ENCODE assay signal across 20 cellular contexts in the genomic region with DNA sequence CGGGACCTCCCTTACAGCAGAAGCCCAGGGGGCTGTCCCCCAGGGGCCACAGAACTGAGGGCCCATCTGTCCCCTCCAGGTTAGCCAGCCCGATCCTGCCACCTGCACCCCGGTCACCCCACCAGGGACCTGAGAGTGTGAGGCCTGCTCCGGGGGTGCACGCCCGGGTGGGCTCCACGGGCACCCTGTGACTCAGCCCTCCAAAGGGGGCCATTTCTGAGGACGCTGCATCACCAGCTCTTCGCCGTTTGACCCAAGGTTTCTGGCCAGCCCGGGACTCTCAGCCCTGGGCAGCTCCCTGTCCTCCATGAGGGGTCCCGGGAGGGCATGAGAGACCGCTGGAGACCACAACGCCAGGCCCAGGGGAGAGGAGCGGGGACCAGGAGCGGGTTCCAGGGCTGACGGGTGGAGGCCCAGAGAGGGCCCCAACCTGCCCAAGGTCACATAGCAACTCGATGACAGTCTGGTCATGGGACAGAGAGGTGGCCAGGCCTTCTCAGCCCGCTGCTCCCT.
DNase-seq lines count a peak whose midpoint lies in the region; ATAC-seq, FAIRE-seq and TF ChIP-seq lines count a peak whose summit lies in the region.
"Had no signal": no experiment of that assay in that cellular context is flagged by ENCODE, and none has a peak within 500 bp of the region (broad histone marks: within the 10 kb centered on the region; RNA-seq: fewer than 3 reads in every experiment).

No MANE protein-coding gene starts in this region.

- POLR2A ChIA-PET in HCT116 (lab: Charles Lee) = no interaction called here
- POLR2A ChIA-PET in K562 (lab: Yijun Ruan, JAX) = no interaction called here

- TF ChIP-seq RAD21 in HCT116 (IDR thresholded peaks at IDR 0.05; ENCODE audit: low read depth) = no peak
- TF ChIP-seq RAD21 in K562 (CRISPR knock-in tag; conservative IDR thresholded peaks at IDR 0.05 in 1 of 2, IDR thresholded peaks at IDR 0.05 in 1 of 2) = no peak

- CTCF ChIA-PET in HCT116 (lab: Charles Lee) = no interaction called here
- CTCF ChIA-PET in K562 (lab: Yijun Ruan, JAX; ENCODE audit: low intra/inter-chr PET ratio) = no interaction called here

- no peaks in the 10 kb centered on the region for H3K36me3 ChIP-seq in HCT116 (ENCODE audit: control insufficient read depth in 1 of 2, insufficient read depth in 2 of 2, low read length in 2 of 2)
- no peaks in the 10 kb centered on the region for H3K36me3 ChIP-seq in K562 (ENCODE audit: control insufficient read depth, insufficient read depth, low read length)
- H3K36me3 ChIP-seq in sigmoid colon = no peaks in the 10 kb centered on the region
- H3K36me3 ChIP-seq: BE2C had no signal

- H3K9ac ChIP-seq in HCT116 (ENCODE audit: low read length) = no peak overlapping the region
- peak overlapping the region in 1 of 2 experiments; percentile 36; a peak in 2 of 4 replicates for H3K9ac ChIP-seq in K562 (ENCODE audit: insufficient read depth in 1 of 2, low read depth in 2 of 2, low read length in 2 of 2)

- TF ChIP-seq EP300 in K562 (IDR thresholded peaks at IDR 0.05; ENCODE audit: low read length) (no peak), sigmoid colon (IDR thresholded peaks at IDR 0.05) (no peak)

- FAIRE-seq in K562 (lab: Jason Lieb, UNC) = no peak
- FAIRE-seq: H54 had no signal

- WGBS in K562 (ENCODE audit: insufficient coverage, low coverage, missing lambda C conversion rate) = 23% methylated on average over 17 of the region's 19 CpGs
- WGBS in right cardiac atrium = 65% methylated on average over 19 of the region's 19 CpGs
- WGBS in sigmoid colon, 2 donors = 80 to 87% methylated on average over 19 of the region's 19 CpGs

- H4K20me1 ChIP-seq in HCT116 (ENCODE audit: insufficient read depth) (no peaks in the 10 kb centered on the region), K562 (replicated peaks; ENCODE audit: control insufficient read depth, insufficient read depth, low read length) (no peaks in the 10 kb centered on the region)

- TF ChIP-seq POLR2A in HCT116 (IDR thresholded peaks at IDR 0.05; ENCODE audit: borderline replicate concordance, extremely low read depth, insufficient read depth, insufficient read length) (no peak), K562 (conservative IDR thresholded peaks at IDR 0.05) (no peak), sigmoid colon (IDR thresholded peaks at IDR 0.05) (no peak)

- H3K9me3 ChIP-seq in HCT116 (ENCODE audit: control insufficient read depth in 1 of 2, insufficient read depth in 1 of 2, low read depth in 1 of 2, low read length in 2 of 2) (no peaks in the 10 kb centered on the region), K562 (replicated peaks; ENCODE audit: control insufficient read depth, insufficient read depth, low read depth, low read length) (no peaks in the 10 kb centered on the region), right cardiac atrium (ENCODE audit: control insufficient read depth, low read length) (no peaks in the 10 kb centered on the region), sigmoid colon (no peaks in the 10 kb centered on the region)
- H3K9me3 ChIP-seq: BE2C had no signal

- intact Hi-C loops in HCT116 (cut with micrococcal nuclease) (no loop called here), K562 (cut with micrococcal nuclease) (no loop called here), right cardiac atrium (cut with DNase I) (no loop called here), sigmoid colon (cut with DNase I) (no loop called here)

- in situ Hi-C loops in K562 (cut with MboI) = no loop called here

- H3K79me2 ChIP-seq in HCT116 (ENCODE audit: insufficient read depth, low read length) = no peaks in the 10 kb centered on the region
- H3K79me2 ChIP-seq in K562 (ENCODE audit: control insufficient read depth, insufficient read depth, low read length) = no peaks in the 10 kb centered on the region

- no peak overlapping the region for H3K4me3 ChIP-seq in HCT116 (replicated peaks in 1 of 2; ENCODE audit: low read depth in 1 of 2, low read length in 2 of 2)
- H3K4me3 ChIP-seq in K562 = no peak overlapping the region
- no peak overlapping the region for H3K4me3 ChIP-seq in right cardiac atrium (ENCODE audit: low read length)
- H3K4me3 ChIP-seq in sigmoid colon = no peak overlapping the region

- TF ChIP-seq CTCF in HCT116 (IDR thresholded peaks at IDR 0.05 in 2 of 3, conservative IDR thresholded peaks at IDR 0.05 in 1 of 3; ENCODE audit: borderline replicate concordance in 1 of 3, insufficient read depth in 1 of 3, low read depth in 2 of 3, low read length in 2 of 3) (no peak), K562 (IDR thresholded peaks at IDR 0.05 in 2 of 3, conservative IDR thresholded peaks at IDR 0.05 in 1 of 3; ENCODE audit: insufficient read depth in 2 of 3, low read depth in 1 of 3, low read length in 3 of 3) (no peak), sigmoid colon (IDR thresholded peaks at IDR 0.05) (no peak)

- no peaks in the 10 kb centered on the region for H3K9me1 ChIP-seq in K562 (ENCODE audit: control insufficient read depth, insufficient read depth, low read length)

- BruUV-seq in HCT116 (replicated peaks; lab: Mats Ljungman, UMichigan) (no TSS peak), K562 (replicated peaks; lab: Mats Ljungman, UMichigan) (no TSS peak)

- no peaks in the 10 kb centered on the region for H3K9me2 ChIP-seq in HCT116 (ENCODE audit: insufficient read depth)

- 0 out of 2 replicates have a peak, but pooled peaks cover 3% of the 10 kb centered on the region for H3K27me3 ChIP-seq in HCT116 (ENCODE audit: insufficient read depth, low read length)
- peaks cover 16 to 50% of the 10 kb centered on the region in 2 experiments; a peak in 4 of 5 replicates for H3K27me3 ChIP-seq in K562 (ENCODE audit: control insufficient read depth in 2 of 2, insufficient read depth in 2 of 2, low read length in 2 of 2)
- no peaks in the 10 kb centered on the region for H3K27me3 ChIP-seq in right cardiac atrium (ENCODE audit: control insufficient read depth, insufficient read depth)
- peaks cover 4 to 27% (median 21%) of the 10 kb centered on the region in 3 donors for H3K27me3 ChIP-seq in sigmoid colon

- H3K4me2 ChIP-seq in HCT116 (ENCODE audit: low read length) (no peak overlapping the region), K562 (ENCODE audit: insufficient read depth, low read length) (no peak overlapping the region)

- RAD21 ChIA-PET in HCT116 (lab: Charles Lee; ENCODE audit: low non-redundant PET in 1 of 2, low total read pairs in 2 of 2, uncharacterized antibody in 2 of 2, unreplicated experiment in 2 of 2) = no interaction called here

- H3K27ac ChIP-seq in HCT116 (ENCODE audit: low read depth, low read length) (no peak overlapping the region), K562 (ENCODE audit: extremely low read depth, low read depth, low read length) (no peak overlapping the region), right cardiac atrium (ENCODE audit: low read length) (peak overlapping the region; percentile 67), sigmoid colon (no peak overlapping the region)

- ATAC-seq in HCT116 = 0 out of 2 replicates have a peak, but pooled peaks have one; percentile 7
- ATAC-seq in K562 = no peak
- ATAC-seq in right cardiac atrium = peak; percentile 75 to 82
- no peak for ATAC-seq in GM21515 (IDR thresholded peaks at IDR 0.05; ENCODE audit: unreplicated experiment)

- H2AFZ ChIP-seq in HCT116 (ENCODE audit: low read depth, low read length, poor library complexity, severe bottlenecking) (no peak overlapping the region), K562 (ENCODE audit: low read depth, low read length) (no peak overlapping the region)

- H3K4me1 ChIP-seq in HCT116 (ENCODE audit: control insufficient read depth in 1 of 2, insufficient read depth in 2 of 2, low read length in 2 of 2) (peaks cover 8 to 9% of the 10 kb centered on the region in 2 experiments; a peak in 3 of 4 replicates), K562 (replicated peaks in 1 of 2; ENCODE audit: control insufficient read depth in 2 of 2, insufficient read depth in 2 of 2, low read length in 2 of 2) (peaks cover 0 to 56% of the 10 kb centered on the region in 2 experiments; a peak in 2 of 5 replicates), right cardiac atrium (ENCODE audit: control insufficient read depth, insufficient read depth, low read length) (peaks cover 5% of the 10 kb centered on the region), sigmoid colon (no peaks in the 10 kb centered on the region)
- H3K4me1 ChIP-seq: BE2C had no signal

- DNase-seq in HCT116 (ENCODE audit: low read depth, low spot score) (no peak), K562 (ENCODE audit: extremely low read depth in 1 of 4, low spot score in 3 of 4) (no peak), right cardiac atrium (peak in 1 of 3 donors; percentile 55), sigmoid colon (peak; percentile 53), NCI-H748 treated with DMSO at 0.1 percent for 48 hours (lab: John Stamatoyannopoulos, UW) (no peak)
- DNase-seq in stimulated activated CD4-positive, alpha-beta T cell treated with anti-CD3 and anti-CD28 coated beads, Interleukin-1b, Interleukin-23, amount 100 ng/mL, for 48 hours = no peak
- DNase-seq: BE2C; CD4-positive, CD25-positive, alpha-beta regulatory T cell; EL; GF-D8; HFFc6; KG1; NCI-H1092; NCI-H1436; NCI-H1930; NCI-H2227 treated with DMSO at 0.1 percent for 48 hours; NCI-H510A; NCI-H82 had no signal

TF ChIP-seq in HCT116, 20 proteins besides CTCF, POLR2A, EP300 and RAD21 (continues in another document):
- TF ChIP-seq EZH2phosphoT487 (IDR thresholded peaks at IDR 0.05; ENCODE audit: borderline replicate concordance) = no peak
- TF ChIP-seq FOSL1 (IDR thresholded peaks at IDR 0.05; ENCODE audit: low read depth) = no peak
- no peak for TF ChIP-seq TCF7L2 (IDR thresholded peaks at IDR 0.05; ENCODE audit: borderline replicate concordance, extremely low read depth, insufficient read depth, insufficient read length)

TF ChIP-seq in K562, 482 proteins besides CTCF, POLR2A, EP300 and RAD21 (continues in another document):
- TF ChIP-seq ZFP36 (IDR thresholded peaks at IDR 0.05; ENCODE audit: low read depth, low read length, partially characterized antibody) = peak; percentile 11
- TF ChIP-seq ZNF143 (CRISPR knock-in tag; IDR thresholded peaks at IDR 0.05) = no peak
- TF ChIP-seq NKRF (IDR thresholded peaks at IDR 0.05; ENCODE audit: borderline replicate concordance) = no peak
- no peak for TF ChIP-seq RBM14 (IDR thresholded peaks at IDR 0.05; ENCODE audit: borderline replicate concordance, insufficient read depth, low read depth, low read length)

Comparison
In these comparisons a context has a peak if more than half of its experiments do, and no peak if none do; other contexts are left out.
1. ATAC-seq: peak in HCT116 (single experiment) and right cardiac atrium (2 of 2); none in K562 (single experiment) and GM21515 (single experiment).